In genomic region chr2:186911551-186912085, GRCh38 we compare ENCODE assay signal across 1 cellular context.
TF ChIP-seq lines count a peak whose summit lies in the region.

No MANE protein-coding gene starts in this region.

TF ChIP-seq in K562, 482 proteins besides CTCF, POLR2A, EP300 and RAD21 (continued from another document):
- TF ChIP-seq, protein P1, sequence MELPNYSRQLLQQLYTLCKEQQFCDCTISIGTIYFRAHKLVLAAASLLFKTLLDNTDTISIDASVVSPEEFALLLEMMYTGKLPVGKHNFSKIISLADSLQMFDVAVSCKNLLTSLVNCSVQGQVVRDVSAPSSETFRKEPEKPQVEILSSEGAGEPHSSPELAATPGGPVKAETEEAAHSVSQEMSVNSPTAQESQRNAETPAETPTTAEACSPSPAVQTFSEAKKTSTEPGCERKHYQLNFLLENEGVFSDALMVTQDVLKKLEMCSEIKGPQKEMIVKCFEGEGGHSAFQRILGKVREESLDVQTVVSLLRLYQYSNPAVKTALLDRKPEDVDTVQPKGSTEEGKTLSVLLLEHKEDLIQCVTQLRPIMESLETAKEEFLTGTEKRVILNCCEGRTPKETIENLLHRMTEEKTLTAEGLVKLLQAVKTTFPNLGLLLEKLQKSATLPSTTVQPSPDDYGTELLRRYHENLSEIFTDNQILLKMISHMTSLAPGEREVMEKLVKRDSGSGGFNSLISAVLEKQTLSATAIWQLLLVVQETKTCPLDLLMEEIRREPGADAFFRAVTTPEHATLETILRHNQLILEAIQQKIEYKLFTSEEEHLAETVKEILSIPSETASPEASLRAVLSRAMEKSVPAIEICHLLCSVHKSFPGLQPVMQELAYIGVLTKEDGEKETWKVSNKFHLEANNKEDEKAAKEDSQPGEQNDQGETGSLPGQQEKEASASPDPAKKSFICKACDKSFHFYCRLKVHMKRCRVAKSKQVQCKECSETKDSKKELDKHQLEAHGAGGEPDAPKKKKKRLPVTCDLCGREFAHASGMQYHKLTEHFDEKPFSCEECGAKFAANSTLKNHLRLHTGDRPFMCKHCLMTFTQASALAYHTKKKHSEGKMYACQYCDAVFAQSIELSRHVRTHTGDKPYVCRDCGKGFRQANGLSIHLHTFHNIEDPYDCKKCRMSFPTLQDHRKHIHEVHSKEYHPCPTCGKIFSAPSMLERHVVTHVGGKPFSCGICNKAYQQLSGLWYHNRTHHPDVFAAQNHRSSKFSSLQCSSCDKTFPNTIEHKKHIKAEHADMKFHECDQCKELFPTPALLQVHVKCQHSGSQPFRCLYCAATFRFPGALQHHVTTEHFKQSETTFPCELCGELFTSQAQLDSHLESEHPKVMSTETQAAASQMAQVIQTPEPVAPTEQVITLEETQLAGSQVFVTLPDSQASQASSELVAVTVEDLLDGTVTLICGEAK (IDR thresholded peaks at IDR 0.05) = peak; percentile 80
- TF ChIP-seq, protein P1 (CRISPR knock-in tag; IDR thresholded peaks at IDR 0.05) = peak; percentile 67; the same call in 1 of the 2 replicates
- TF ChIP-seq C11orf30 (IDR thresholded peaks at IDR 0.05; ENCODE audit: low read depth) (peak; percentile 39; the same call in 1 of the 2 replicates), ELF2 (CRISPR knock-in tag; IDR thresholded peaks at IDR 0.05) (no peak), CXXC5 (CRISPR knock-in tag; IDR thresholded peaks at IDR 0.05) (no peak), FOS (IDR thresholded peaks at IDR 0.05; ENCODE audit: extremely low read depth, insufficient read length) (no peak), SPI1 (IDR thresholded peaks at IDR 0.05; ENCODE audit: borderline replicate concordance, low read depth, low read length) (0 out of 2 replicates have a peak, but pooled peaks have one; percentile 26), ZNF324 (CRISPR knock-in tag; IDR thresholded peaks at IDR 0.05) (no peak), NR3C1 (CRISPR knock-in tag; IDR thresholded peaks at IDR 0.05) (no peak), ZNF316 (IDR thresholded peaks at IDR 0.05) (peak; percentile 58), KAT7 (CRISPR knock-in tag; IDR thresholded peaks at IDR 0.05; ENCODE audit: borderline replicate concordance) (no peak), TOE1 (IDR thresholded peaks at IDR 0.05; ENCODE audit: borderline replicate concordance) (no peak), TOE1 (CRISPR knock-in tag; IDR thresholded peaks at IDR 0.05; ENCODE audit: borderline replicate concordance, low read depth) (no peak), REST (CRISPR knock-in tag; IDR thresholded peaks at IDR 0.05; ENCODE audit: low read depth) (no peak), THAP12 (CRISPR knock-in tag; IDR thresholded peaks at IDR 0.05) (no peak), PHF8 (IDR thresholded peaks at IDR 0.05; ENCODE audit: borderline replicate concordance, low read length) (no peak), KHSRP (IDR thresholded peaks at IDR 0.05) (no peak), ZNF449 (CRISPR knock-in tag; IDR thresholded peaks at IDR 0.05) (no peak), RBM25 (IDR thresholded peaks at IDR 0.05; ENCODE audit: low read depth, low read length, severe bottlenecking) (no peak), ZNF354B (CRISPR knock-in tag; IDR thresholded peaks at IDR 0.05) (no peak), ZNF57 (CRISPR knock-in tag; IDR thresholded peaks at IDR 0.05) (no peak), IRF9 (tag; IDR thresholded peaks at IDR 0.05) (no peak), TAF15 (IDR thresholded peaks at IDR 0.05; ENCODE audit: low read depth, low read length) (no peak), MAZ (CRISPR knock-in tag; conservative IDR thresholded peaks at IDR 0.05 in 1 of 2, IDR thresholded peaks at IDR 0.05 in 1 of 2) (no peak), SMARCA4 (IDR thresholded peaks at IDR 0.05) (no peak)
- TF ChIP-seq, protein P2, sequence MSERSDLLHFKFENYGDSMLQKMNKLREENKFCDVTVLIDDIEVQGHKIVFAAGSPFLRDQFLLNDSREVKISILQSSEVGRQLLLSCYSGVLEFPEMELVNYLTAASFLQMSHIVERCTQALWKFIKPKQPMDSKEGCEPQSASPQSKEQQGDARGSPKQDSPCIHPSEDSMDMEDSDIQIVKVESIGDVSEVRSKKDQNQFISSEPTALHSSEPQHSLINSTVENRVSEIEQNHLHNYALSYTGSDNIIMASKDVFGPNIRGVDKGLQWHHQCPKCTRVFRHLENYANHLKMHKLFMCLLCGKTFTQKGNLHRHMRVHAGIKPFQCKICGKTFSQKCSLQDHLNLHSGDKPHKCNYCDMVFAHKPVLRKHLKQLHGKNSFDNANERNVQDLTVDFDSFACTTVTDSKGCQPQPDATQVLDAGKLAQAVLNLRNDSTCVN (CRISPR knock-in tag; IDR thresholded peaks at IDR 0.05) = no peak
